ENCODE assay signal across 8 cellular contexts in genomic region chr3:49410102-49410843, GRCh38. TPM values are rescaled to one million over a fixed set of nuclear protein-coding genes. Genes with fewer than 3 reads are reported as not detected.
DNase-seq lines count a peak whose midpoint lies in the region; ATAC-seq and TF ChIP-seq lines count a peak whose summit lies in the region.

No MANE protein-coding gene starts in this region.

- POLR2A ChIA-PET in MCF 10A (lab: Yijun Ruan, JAX): interaction anchor here (0.5 to 3.2 kb wide), 20 partner anchors 11 to 903 kb away, joined by 3 to 49 read pairs (median 4); partner anchors contain the start of genes AMT, DAG1, GPX1 and NICN1

- no peak for TF ChIP-seq POLR2A in vagina (IDR thresholded peaks at IDR 0.05)

- H3K9me3 ChIP-seq in right atrium auricular region (no peaks in the 10 kb centered on the region), mucosa of descending colon (no peaks in the 10 kb centered on the region), vagina (no peaks in the 10 kb centered on the region)

- TF ChIP-seq CTCF in right atrium auricular region (IDR thresholded peaks at IDR 0.05): no peak
- TF ChIP-seq CTCF in MCF 10A (IDR thresholded peaks at IDR 0.05; ENCODE audit: unreplicated experiment): no peak
- no peak for TF ChIP-seq CTCF in mucosa of descending colon (IDR thresholded peaks at IDR 0.05)
- TF ChIP-seq CTCF in vagina (IDR thresholded peaks at IDR 0.05): no peak

- no peaks in the 10 kb centered on the region for H3K27me3 Mint-ChIP-seq in MCF 10A (ENCODE audit: insufficient read depth, unreplicated experiment)

- ATAC-seq in Right ventricle myocardium inferior (no peak), mucosa of descending colon (no peak), left lobe of liver (no peak), GM19023 (IDR thresholded peaks at IDR 0.05; ENCODE audit: unreplicated experiment) (no peak)

- DNase-seq in right atrium auricular region (ENCODE audit: low spot score) (no peak), Right ventricle myocardium inferior (ENCODE audit: missing footprints) (no peak), MCF 10A (ENCODE audit: unreplicated experiment) (no peak), mucosa of descending colon (no peak), vagina (ENCODE audit: extremely low spot score in 2 of 2) (no peak), left lobe of liver (ENCODE audit: low spot score) (no peak), RKO (ENCODE audit: low spot score) (no peak)

- peaks cover 0 to 68% of the 10 kb centered on the region in 2 donors for H3K4me1 ChIP-seq in right atrium auricular region
- peaks cover 45% of the 10 kb centered on the region for H3K4me1 ChIP-seq in mucosa of descending colon (ENCODE audit: low read depth)
- peaks cover 73% of the 10 kb centered on the region for H3K4me1 ChIP-seq in vagina

- peak overlapping the region; percentile 90 for H3K4me3 Mint-ChIP-seq in MCF 10A (ENCODE audit: unreplicated experiment)

- intact Hi-C loops in Right ventricle myocardium inferior (cut with DNase I): loop anchor here (5.0 to 10.0 kb wide), 2 partner anchors 53 to 235 kb away; partner anchors contain the start of genes GPX1 and KLHDC8B
- intact Hi-C loops in MCF 10A (cut with micrococcal nuclease): loop anchor here (5.0 kb wide), 1 partner anchor 33 kb away; no protein-coding TSS in a partner anchor
- intact Hi-C loops in mucosa of descending colon (cut with DNase I, micrococcal nuclease): no loop called here
- intact Hi-C loops in vagina (cut with DNase I): no loop called here

- H3K27ac ChIP-seq in right atrium auricular region (peak overlapping the region; percentile 90 to 92), vagina (peak overlapping the region; percentile 95)

- H3K27ac Mint-ChIP-seq in MCF 10A (ENCODE audit: low read depth, unreplicated experiment): peak overlapping the region; percentile 94

- CTCF ChIA-PET in MCF 10A (lab: Yijun Ruan, JAX): interaction anchor here (1.0 kb wide), 1 partner anchor 70 kb away, joined by 5 read pairs; the partner anchor contains the start of gene USP4

- BruUV-seq in MCF 10A (replicated peaks; lab: Mats Ljungman, UMichigan): TSS peak; percentile 53

- peaks cover 10% of the 10 kb centered on the region for H3K36me3 ChIP-seq in right atrium auricular region
- peaks cover 5% of the 10 kb centered on the region for H3K36me3 ChIP-seq in mucosa of descending colon (ENCODE audit: low read depth)
- no peaks in the 10 kb centered on the region for H3K36me3 ChIP-seq in vagina

- H3K27me3 ChIP-seq in right atrium auricular region (no peaks in the 10 kb centered on the region), vagina (no peaks in the 10 kb centered on the region)

- no peaks in the 10 kb centered on the region for H3K9me3 Mint-ChIP-seq in MCF 10A (ENCODE audit: unreplicated experiment)

- H3K36me3 Mint-ChIP-seq in MCF 10A (ENCODE audit: insufficient read depth, unreplicated experiment): peaks cover 22% of the 10 kb centered on the region

- peak overlapping the region; percentile 78 to 85 for H3K4me3 ChIP-seq in right atrium auricular region
- H3K4me3 ChIP-seq in mucosa of descending colon: peak overlapping the region; percentile 90
- H3K4me3 ChIP-seq in vagina: peak overlapping the region; percentile 87 to 89

- H3K4me1 Mint-ChIP-seq in MCF 10A (ENCODE audit: insufficient read depth, unreplicated experiment): peaks cover 37% of the 10 kb centered on the region

RNA-seq across cellular contexts. Expression of gene RHOA, which starts 1.5 kb away (rescaled TPM):
- 100 to 1,000 TPM; 292 to 304 TPM for total RNA-seq in right atrium auricular region
- total RNA-seq in Right ventricle myocardium inferior: 285 TPM
- total RNA-seq in MCF 10A (2022): 273 and 298 TPM in 2 replicates
- 100 to 1,000 TPM; 358 to 430 (median 419) TPM for total RNA-seq in mucosa of descending colon
- 377 TPM for total RNA-seq in vagina
- 155 TPM for total RNA-seq in left lobe of liver

RNA-seq across cellular contexts. Expression of gene TCTA, which starts 1.9 kb away (rescaled TPM):
- 10 to 100 TPM; 13.9 to 23.1 TPM for total RNA-seq in right atrium auricular region
- 17.1 TPM for total RNA-seq in Right ventricle myocardium inferior
- 14.0 and 17.2 TPM in 2 replicates for total RNA-seq in MCF 10A (2022)
- 10 to 100 TPM; 31.6 to 44.4 (median 43.5) TPM for total RNA-seq in mucosa of descending colon
- total RNA-seq in vagina: 16.7 TPM
- 23.4 TPM for total RNA-seq in left lobe of liver

RNA-seq across cellular contexts. Expression of gene AMT, which starts 12.0 kb away (rescaled TPM):
- 10 to 100 TPM in 1 of 2 donors, 1 to 10 TPM in 1; 6.6 to 17.6 TPM for total RNA-seq in right atrium auricular region
- total RNA-seq in Right ventricle myocardium inferior: 20.5 TPM
- 3.7 and 4.9 TPM in 2 replicates for total RNA-seq in MCF 10A (2022)
- 10 to 100 TPM; 15.8 to 36.3 (median 22.9) TPM for total RNA-seq in mucosa of descending colon
- 6.1 TPM for total RNA-seq in vagina
- total RNA-seq in left lobe of liver: 46.8 TPM

RNA-seq across cellular contexts. Expression of gene NICN1, which starts 18.9 kb away (rescaled TPM):
- total RNA-seq in right atrium auricular region (1 to 10 TPM; 4.8 to 7.4 TPM), Right ventricle myocardium inferior (15.5 TPM), MCF 10A (2022) (9.7 and 19.5 TPM in 2 replicates), mucosa of descending colon (10 to 100 TPM in 2 of 3 donors, 1 to 10 TPM in 1; 8.8 to 19.4 (median 17.7) TPM), vagina (5.9 TPM), left lobe of liver (9.1 TPM)

RNA-seq across cellular contexts. Expression of gene GPX1, which starts 52.1 kb away (rescaled TPM):
- 100 to 1,000 TPM; 121 to 276 TPM for total RNA-seq in right atrium auricular region
- total RNA-seq in Right ventricle myocardium inferior: 136 TPM
- total RNA-seq in MCF 10A (2022): 576 and 589 TPM in 2 replicates
- total RNA-seq in mucosa of descending colon: 100 to 1,000 TPM; 122 to 148 (median 144) TPM
- total RNA-seq in vagina: 326 TPM
- 272 TPM for total RNA-seq in left lobe of liver

Comparison
In these comparisons a context has a peak if more than half of its experiments do, and no peak if none do; other contexts are left out.
1. intact Hi-C loops: an anchor here in Right ventricle myocardium inferior (5.0 to 10.0 kb wide) and MCF 10A (5.0 kb wide); none called in mucosa of descending colon and vagina.